In the genomic region with DNA sequence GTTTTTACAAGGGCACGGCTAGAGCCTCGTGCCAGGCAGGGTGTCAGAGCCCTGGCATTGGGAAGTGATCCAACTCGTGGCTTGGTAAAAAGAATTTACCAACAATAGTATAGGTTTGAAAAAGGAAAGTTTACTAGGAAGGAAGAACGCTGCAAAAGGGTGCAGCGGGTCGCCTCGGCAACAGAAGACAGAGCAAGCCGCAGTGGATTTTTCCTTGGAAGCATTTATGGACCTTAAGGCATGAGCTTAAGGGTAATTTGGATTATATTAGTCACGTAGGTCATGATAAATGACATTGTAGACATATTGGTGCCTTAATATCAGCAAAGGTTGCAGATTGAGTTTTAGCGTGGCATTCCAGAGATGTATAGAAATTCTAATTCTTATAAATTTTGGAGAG, we compare ENCODE assay signal across 5 cellular contexts.
"Had no signal": no experiment of that assay in that cellular context is flagged by ENCODE, and none has a peak within 500 bp of the region (broad histone marks: within the 10 kb centered on the region; RNA-seq: fewer than 3 reads in every experiment).

No MANE protein-coding gene starts in this region.

- H3K4me3 ChIP-seq: GM23338, K562 had no signal

- H3K4me3 Mint-ChIP-seq: GM23338, H9 had no signal

- DNase-seq: H9, HCEC 1CT, IMR-90 had no signal

- H3K4me2 ChIP-seq: GM23338 had no signal

- H3K27ac Mint-ChIP-seq: GM23338, H9 had no signal

- H3K9me3 Mint-ChIP-seq: GM23338, H9 had no signal

- ATAC-seq: GM23338, K562 had no signal
